ENCODE assay signal across 8 cellular contexts in the genomic region with DNA sequence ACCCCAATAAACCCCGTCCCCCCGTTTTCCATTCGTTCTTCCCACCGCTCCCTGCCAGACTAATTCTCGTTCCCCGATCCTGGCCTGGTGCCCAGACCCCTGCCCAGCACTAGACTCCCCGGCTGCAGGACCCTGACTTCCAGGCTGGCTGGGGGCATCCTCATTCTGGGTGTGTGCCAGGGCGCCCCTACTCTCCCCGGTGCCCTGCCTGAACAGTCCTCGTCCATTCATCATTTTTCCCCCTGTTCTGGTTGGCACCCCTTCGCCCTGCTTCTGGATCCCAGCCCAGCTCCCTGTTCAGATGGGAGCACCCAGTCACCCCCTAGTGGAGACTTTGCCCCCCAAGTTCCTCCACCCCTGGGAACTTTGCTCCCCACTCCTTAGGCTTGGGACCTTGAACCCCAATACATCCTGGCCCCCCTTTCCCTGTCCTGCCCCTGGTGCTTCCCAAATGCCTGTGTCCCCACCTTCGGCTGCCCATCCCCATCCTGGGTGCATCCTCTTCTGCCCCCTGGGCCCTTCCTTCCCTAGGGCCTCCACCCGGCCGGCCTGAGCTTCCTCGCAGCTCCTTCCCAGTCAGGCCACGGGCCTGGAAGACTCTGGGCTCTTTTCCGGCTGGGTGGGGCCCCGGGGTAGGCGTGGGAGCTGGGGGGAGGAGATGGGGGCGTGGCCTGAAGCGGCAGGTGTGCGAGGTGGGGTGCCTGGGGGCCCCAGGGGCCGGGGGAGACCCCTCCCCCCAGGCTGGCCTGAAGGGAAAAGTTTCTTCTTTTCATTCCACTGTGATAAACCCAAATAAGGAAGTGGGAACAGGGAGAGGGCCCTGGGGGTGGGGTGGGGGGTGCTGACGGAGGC. TPM values are rescaled to one million over a fixed set of nuclear protein-coding genes. Genes with fewer than 3 reads are reported as not detected.
DNase-seq lines count a peak whose midpoint lies in the region; ATAC-seq, FAIRE-seq and TF ChIP-seq lines count a peak whose summit lies in the region.

No MANE protein-coding gene starts in this region.

- H3K9me3 ChIP-seq in RWPE2 (ENCODE audit: severe bottlenecking), result no peaks in the 10 kb centered on the region
- no peaks in the 10 kb centered on the region for H3K9me3 ChIP-seq in H1 (ENCODE audit: insufficient read depth in 2 of 2, low read depth in 1 of 2, low read length in 1 of 2)
- H3K9me3 ChIP-seq in mucosa of rectum (ENCODE audit: control insufficient read depth in 2 of 2, low read length in 2 of 2), result no peaks in the 10 kb centered on the region

- POLR2A ChIA-PET in H1 (lab: Charles Lee; ENCODE audit: partially characterized antibody), result interaction anchor here (0.9 to 13.1 kb wide), 13 partner anchors 10 to 1411 kb away, joined by 3 to 352 read pairs (median 9); a partner anchor contains a TSS

- peaks cover 0 to 23% of the 10 kb centered on the region in 2 experiments; a peak in 1 of 4 replicates for H3K79me2 ChIP-seq in H1 (ENCODE audit: control insufficient read depth in 1 of 2, insufficient read depth in 2 of 2, low read length in 2 of 2)

- H3K9ac ChIP-seq in H1 (replicated peaks in 1 of 4; ENCODE audit: extremely low read depth in 1 of 4, low read depth in 3 of 4, low read length in 3 of 4), result peak overlapping the region; percentile 54 to 62 (median 60); a peak in 6 of 7 replicates
- H3K9ac ChIP-seq in mucosa of rectum (ENCODE audit: low read depth in 1 of 2, low read length in 2 of 2), result peak overlapping the region; percentile 84 to 93

- no peak; a peak in 1 of 3 replicates for TF ChIP-seq EP300 in H1 (IDR thresholded peaks at IDR 0.05; ENCODE audit: borderline replicate concordance in 1 of 2, low read depth in 2 of 2, low read length in 2 of 2)

- no peak overlapping the region for H2BK12ac ChIP-seq in H1 (ENCODE audit: low read depth, low read length)

- no peak overlapping the region for H4K8ac ChIP-seq in H1 (ENCODE audit: extremely low read depth, insufficient read depth, low read length)

- H3K56ac ChIP-seq in H1 (replicated peaks; ENCODE audit: insufficient read length, low read depth, low read length), result peak overlapping the region; percentile 9

- CTCF ChIA-PET in H1 (lab: Charles Lee; ENCODE audit: partially characterized antibody), result interaction anchor here (0.6 to 10.0 kb wide), 18 partner anchors 14 to 1660 kb away, joined by 3 to 102 read pairs (median 6); a partner anchor contains a TSS

- peak overlapping the region; percentile 31 for H4K91ac ChIP-seq in H1 (replicated peaks; ENCODE audit: insufficient read length, low read length)

- H2BK120ac ChIP-seq in H1 (replicated peaks; ENCODE audit: low read depth, low read length), result no peak overlapping the region

- H3K36me3 ChIP-seq in RWPE2 (ENCODE audit: low read depth) (peaks cover 37% of the 10 kb centered on the region), H1 (ENCODE audit: control insufficient read depth in 2 of 4, insufficient read depth in 4 of 4, low read length in 3 of 4) (peaks cover 8 to 27% (median 17%) of the 10 kb centered on the region in 4 experiments), mucosa of rectum (ENCODE audit: control insufficient read depth in 2 of 2, insufficient read depth in 2 of 2, low read length in 2 of 2) (peaks cover 22 to 23% of the 10 kb centered on the region in 2 donors)

- no peak overlapping the region for H3K14ac ChIP-seq in H1 (ENCODE audit: insufficient read length)

- H3K27ac ChIP-seq in RWPE2 (ENCODE audit: poor library complexity, severe bottlenecking) (peak overlapping the region; percentile 75), H1 (ENCODE audit: low read depth, low read length) (0 out of 2 replicates have a peak overlapping the region, but pooled peaks have one; percentile 22), mucosa of rectum (ENCODE audit: low read depth in 2 of 2, low read length in 2 of 2) (peak overlapping the region; percentile 85 to 86)

- peak overlapping the region; percentile 99 for H3K18ac ChIP-seq in H1 (ENCODE audit: extremely low read depth, low read length)

- no peak for FAIRE-seq in H1 (lab: Jason Lieb, UNC)

- 5% methylated on average over 17 of the region's 24 CpGs; no CpG with 5 or more reads in 1 of the 2 experiments for WGBS in H1 (ENCODE audit: extremely low coverage in 1 of 2, insufficient coverage in 1 of 2, insufficient read length in 1 of 2, insufficient replicate concordance in 2 of 2, low coverage in 1 of 2, low lambda C conversion rate in 2 of 2, missing lambda C conversion rate in 1 of 2), 2 experiments

- no peak overlapping the region for H3K4ac ChIP-seq in H1 (replicated peaks; ENCODE audit: insufficient read length, low read depth, low read length)

- H3K23ac ChIP-seq in H1 (ENCODE audit: insufficient read length), result no peak overlapping the region

- H3K27me3 ChIP-seq in RWPE2 (ENCODE audit: insufficient read depth, poor library complexity, severe bottlenecking) (no peaks in the 10 kb centered on the region), H1 (replicated peaks in 1 of 4; ENCODE audit: control insufficient read depth in 3 of 4, extremely low read depth in 1 of 4, insufficient read depth in 3 of 4, low read length in 3 of 4) (no peaks in the 10 kb centered on the region), mucosa of rectum (ENCODE audit: control insufficient read depth in 2 of 2, insufficient read depth in 2 of 2, low read length in 2 of 2) (no peaks in the 10 kb centered on the region)

- H2BK20ac ChIP-seq in H1 (ENCODE audit: low read length), result no peak overlapping the region

- peaks cover 10% of the 10 kb centered on the region; the same call in 1 of the 2 replicates for H3K23me2 ChIP-seq in H1 (ENCODE audit: low read depth, low read length)

- H2AFZ ChIP-seq in H1 (ENCODE audit: low read length), result no peak overlapping the region

- no peak for TF ChIP-seq POLR2A in H1 (IDR thresholded peaks at IDR 0.05; ENCODE audit: control extremely low read depth in 1 of 2, low read depth in 2 of 2, low read length in 2 of 2)

- peak overlapping the region; percentile 73 to 88 for H3K4me2 ChIP-seq in H1 (ENCODE audit: insufficient read depth in 1 of 2, low read depth in 2 of 2, low read length in 2 of 2)

- no peak; a peak in 1 of 4 replicates for TF ChIP-seq RAD21 in H1 (IDR thresholded peaks at IDR 0.05 in 1 of 2, conservative IDR thresholded peaks at IDR 0.05 in 1 of 2; ENCODE audit: low read depth in 2 of 2, low read length in 2 of 2)

- H3K79me1 ChIP-seq in H1 (ENCODE audit: low read depth, low read length), result peaks cover 2% of the 10 kb centered on the region; the same call in 1 of the 2 replicates

- TF ChIP-seq CTCF in GM12865 (IDR thresholded peaks at IDR 0.05; ENCODE audit: insufficient read depth, low read depth, low read length, missing control alignments), result peak; percentile 48
- TF ChIP-seq CTCF in RWPE2 (IDR thresholded peaks at IDR 0.05; ENCODE audit: poor library complexity, severe bottlenecking), result no peak
- TF ChIP-seq CTCF in H1 (IDR thresholded peaks at IDR 0.05; ENCODE audit: control extremely low read depth in 1 of 3, insufficient read depth in 1 of 3, low read depth in 1 of 3, low read length in 3 of 3), result peak in 1 of 3 experiments; percentile 36; a peak in 1 of 4 replicates

- no peak overlapping the region; the same call in 1 of the 2 replicates for H2BK5ac ChIP-seq in H1 (ENCODE audit: low read depth, low read length)

- H2AK5ac ChIP-seq in H1 (ENCODE audit: low read depth, low read length), result no peak overlapping the region

- H3K4me3 ChIP-seq in GM12865 (ENCODE audit: low read depth, low read length) (peak overlapping the region; percentile 72), RWPE2 (ENCODE audit: severe bottlenecking) (peak overlapping the region; percentile 89), H1 (ENCODE audit: extremely low read depth in 1 of 4, insufficient read depth in 2 of 4, low read depth in 3 of 4, low read length in 4 of 4) (peak overlapping the region; percentile 73 to 86 (median 76)), mucosa of rectum (ENCODE audit: low read length in 2 of 2) (peak overlapping the region; percentile 81 to 85)

- no peak overlapping the region for H2BK15ac ChIP-seq in H1 (ENCODE audit: low read length)

- H3K4me1 ChIP-seq in RWPE2 (ENCODE audit: insufficient read depth, poor library complexity, severe bottlenecking) (peaks cover 8% of the 10 kb centered on the region), H1 (replicated peaks in 1 of 4; ENCODE audit: control insufficient read depth in 3 of 4, insufficient read depth in 4 of 4, low read length in 3 of 4) (peaks cover 0 to 40% (median 34%) of the 10 kb centered on the region in 4 experiments; a peak in 6 of 7 replicates), mucosa of rectum (ENCODE audit: control insufficient read depth in 2 of 2, insufficient read depth in 2 of 2, low read length in 2 of 2) (peaks cover 26 to 30% of the 10 kb centered on the region in 2 donors)

- H4K5ac ChIP-seq in H1 (ENCODE audit: insufficient read length, low read depth, low read length), result peak overlapping the region; percentile 27

- DNase-seq in 8988T (peak; percentile 98), GM12865 (ENCODE audit: low read depth) (no peak), RWPE2 (ENCODE audit: low spot score) (no peak), H1 (ENCODE audit: low read depth in 1 of 2, low spot score in 2 of 2) (peak in 1 of 2 experiments; percentile 68), NCI-H1694 treated with DMSO at 0.1 percent for 48 hours (lab: John Stamatoyannopoulos, UW) (no peak)

- H4K20me1 ChIP-seq in H1 (replicated peaks in 1 of 2; ENCODE audit: control insufficient read depth in 1 of 2, insufficient read depth in 2 of 2, low read length in 2 of 2), result peaks cover 6 to 17% of the 10 kb centered on the region in 2 experiments

- ATAC-seq in RWPE2 (ENCODE audit: low read depth), result peak; percentile 65
- ATAC-seq in GM18907 (IDR thresholded peaks at IDR 0.05; ENCODE audit: unreplicated experiment), result no peak
- ATAC-seq in HG03108 (IDR thresholded peaks at IDR 0.05; ENCODE audit: unreplicated experiment), result no peak

RNA-seq across cellular contexts. Expression of a gene that starts 0.9 kb away (rescaled TPM):
- total RNA-seq in H1 (2021; fragmentation: NEBNext Ultra II Directional; extraction: Animal tissue kit (Norgen Biotek cat#: 25700)), result 104 TPM in 2 replicates
- polyA plus RNA-seq in H1 (2011; rRNA removed), result 47.2 and 70.6 TPM in 2 replicates
- 48.7 TPM for polyA plus RNA-seq in H1 (2011; cell fraction: cytosol; rRNA removed)
- 134 TPM for polyA plus RNA-seq in H1 (2011; cell fraction: nucleus; rRNA removed)
- polyA plus RNA-seq in H1 (2012, experiment 1 of 2), result 50.8 to 85.0 TPM (median 76.3 TPM) in 4 replicates
- 54.3 TPM for polyA plus RNA-seq in H1 (2012, experiment 2 of 2)
- 54.2 TPM for polyA plus RNA-seq in H1 (2013, experiment 1 of 2)
- 53.1 TPM for polyA plus RNA-seq in H1 (2013, experiment 2 of 2)
- 51.4 and 51.5 TPM in 2 replicates for polyA minus RNA-seq in H1 (2011; rRNA and poly(A)+ RNA removed)
- polyA minus RNA-seq in H1 (2011; cell fraction: cytosol; rRNA and poly(A)+ RNA removed), result 50.2 TPM
- polyA minus RNA-seq in H1 (2011; cell fraction: nucleus; rRNA and poly(A)+ RNA removed), result 42.7 TPM

RNA-seq across cellular contexts. Expression of a gene that starts 5.5 kb away (rescaled TPM):
- 418 and 419 TPM in 2 replicates for total RNA-seq in H1 (2021; fragmentation: NEBNext Ultra II Directional; extraction: Animal tissue kit (Norgen Biotek cat#: 25700))
- polyA plus RNA-seq in H1 (2011; rRNA removed), result 265 and 351 TPM in 2 replicates
- polyA plus RNA-seq in H1 (2011; cell fraction: cytosol; rRNA removed), result 355 TPM
- polyA plus RNA-seq in H1 (2011; cell fraction: nucleus; rRNA removed), result 372 TPM
- 364 to 529 TPM (median 400 TPM) in 4 replicates for polyA plus RNA-seq in H1 (2012, experiment 1 of 2)
- 509 TPM for polyA plus RNA-seq in H1 (2012, experiment 2 of 2)
- 524 TPM for polyA plus RNA-seq in H1 (2013, experiment 1 of 2)
- polyA plus RNA-seq in H1 (2013, experiment 2 of 2), result 516 TPM
- polyA minus RNA-seq in H1 (2011; rRNA and poly(A)+ RNA removed), result 47.0 and 71.7 TPM in 2 replicates
- 102 TPM for polyA minus RNA-seq in H1 (2011; cell fraction: cytosol; rRNA and poly(A)+ RNA removed)
- polyA minus RNA-seq in H1 (2011; cell fraction: nucleus; rRNA and poly(A)+ RNA removed), result 71.7 TPM

RNA-seq across cellular contexts. Expression of a gene that starts 11.3 kb away (rescaled TPM):
- 41.7 and 43.2 TPM in 2 replicates for total RNA-seq in H1 (2021; fragmentation: NEBNext Ultra II Directional; extraction: Animal tissue kit (Norgen Biotek cat#: 25700))
- 52.5 and 67.3 TPM in 2 replicates for polyA plus RNA-seq in H1 (2011; rRNA removed)
- polyA plus RNA-seq in H1 (2011; cell fraction: cytosol; rRNA removed), result 68.9 TPM
- 41.9 TPM for polyA plus RNA-seq in H1 (2011; cell fraction: nucleus; rRNA removed)
- polyA plus RNA-seq in H1 (2012, experiment 1 of 2), result 82.9 to 116 TPM (median 94.9 TPM) in 4 replicates
- 63.5 TPM for polyA plus RNA-seq in H1 (2012, experiment 2 of 2)
- 59.3 TPM for polyA plus RNA-seq in H1 (2013, experiment 1 of 2)
- polyA plus RNA-seq in H1 (2013, experiment 2 of 2), result 69.6 TPM
- polyA minus RNA-seq in H1 (2011; rRNA and poly(A)+ RNA removed), result 10.7 and 10.8 TPM in 2 replicates
- polyA minus RNA-seq in H1 (2011; cell fraction: cytosol; rRNA and poly(A)+ RNA removed), result 26.5 TPM
- 14.5 TPM for polyA minus RNA-seq in H1 (2011; cell fraction: nucleus; rRNA and poly(A)+ RNA removed)

RNA-seq across cellular contexts. Expression of a gene that starts 17.8 kb away (rescaled TPM):
- 46.1 and 49.6 TPM in 2 replicates for total RNA-seq in H1 (2021; fragmentation: NEBNext Ultra II Directional; extraction: Animal tissue kit (Norgen Biotek cat#: 25700))
- polyA plus RNA-seq in H1 (2011; rRNA removed), result 9.3 and 11.4 TPM in 2 replicates
- 8.7 TPM for polyA plus RNA-seq in H1 (2011; cell fraction: cytosol; rRNA removed)
- 14.7 TPM for polyA plus RNA-seq in H1 (2011; cell fraction: nucleus; rRNA removed)
- polyA plus RNA-seq in H1 (2012, experiment 1 of 2), result 43.8 to 51.1 TPM (median 49.1 TPM) in 4 replicates
- 70.8 TPM for polyA plus RNA-seq in H1 (2012, experiment 2 of 2)
- polyA plus RNA-seq in H1 (2013, experiment 1 of 2), result 32.6 TPM
- polyA plus RNA-seq in H1 (2013, experiment 2 of 2), result 31.8 TPM
- 2.2 and 6.1 TPM in 2 replicates for polyA minus RNA-seq in H1 (2011; rRNA and poly(A)+ RNA removed)
- polyA minus RNA-seq in H1 (2011; cell fraction: cytosol; rRNA and poly(A)+ RNA removed), result 9.4 TPM
- polyA minus RNA-seq in H1 (2011; cell fraction: nucleus; rRNA and poly(A)+ RNA removed), result 6.5 TPM

RNA-seq across cellular contexts. Expression of a gene that starts 21.9 kb away (rescaled TPM):
- total RNA-seq in H1 (2021; fragmentation: NEBNext Ultra II Directional; extraction: Animal tissue kit (Norgen Biotek cat#: 25700)), result 14.6 and 17.8 TPM in 2 replicates
- polyA plus RNA-seq in H1 (2011; rRNA removed), result 31.0 and 34.0 TPM in 2 replicates
- polyA plus RNA-seq in H1 (2011; cell fraction: cytosol; rRNA removed), result 25.0 TPM
- 66.8 TPM for polyA plus RNA-seq in H1 (2011; cell fraction: nucleus; rRNA removed)
- 25.2 to 30.5 TPM (median 27.3 TPM) in 4 replicates for polyA plus RNA-seq in H1 (2012, experiment 1 of 2)
- 22.9 TPM for polyA plus RNA-seq in H1 (2012, experiment 2 of 2)
- 25.9 TPM for polyA plus RNA-seq in H1 (2013, experiment 1 of 2)
- polyA plus RNA-seq in H1 (2013, experiment 2 of 2), result 23.8 TPM
- polyA minus RNA-seq in H1 (2011; rRNA and poly(A)+ RNA removed), result 8.7 and 13.7 TPM in 2 replicates
- polyA minus RNA-seq in H1 (2011; cell fraction: cytosol; rRNA and poly(A)+ RNA removed), result 10.3 TPM
- polyA minus RNA-seq in H1 (2011; cell fraction: nucleus; rRNA and poly(A)+ RNA removed), result 7.9 TPM

Comparison
In these comparisons a context has a peak if more than half of its experiments do, and no peak if none do; other contexts are left out.
1. H3K27ac ChIP-seq: peak in every context shown above with its lines; median percentile 86 in mucosa of rectum; 75 in RWPE2; 22 in H1.